22 cellular contexts compared by ENCODE assay signal in the genomic region with DNA sequence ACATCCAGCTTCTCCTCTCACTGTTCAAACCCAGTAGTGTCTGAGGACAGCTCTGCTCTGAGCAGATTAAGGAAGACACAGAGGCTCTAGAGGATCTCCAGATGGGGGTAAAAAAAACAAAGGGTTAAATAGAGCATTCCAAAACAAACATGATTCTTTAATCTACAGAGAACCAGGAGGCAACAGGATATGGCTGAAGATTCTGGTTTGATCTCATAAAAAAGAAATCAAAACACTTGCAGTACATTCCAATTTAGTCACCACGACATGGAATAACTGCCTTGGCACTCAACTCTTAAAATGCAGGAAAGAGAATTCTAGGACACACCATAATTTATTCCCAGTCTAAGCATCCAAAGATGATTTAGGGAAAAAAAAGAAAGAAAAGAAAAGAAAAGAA. TPM values are rescaled to one million over a fixed set of nuclear protein-coding genes. Genes with fewer than 3 reads are reported as not detected.
DNase-seq lines count a peak whose midpoint lies in the region; ATAC-seq and TF ChIP-seq lines count a peak whose summit lies in the region.
"Had no signal": no experiment of that assay in that cellular context is flagged by ENCODE, and none has a peak within 500 bp of the region (broad histone marks: within the 10 kb centered on the region; RNA-seq: fewer than 3 reads in every experiment).

No MANE protein-coding gene starts in this region.

- no peak for TF ChIP-seq CTCF in SK-N-SH (IDR thresholded peaks at IDR 0.05)
- no peak for TF ChIP-seq CTCF in fibroblast of the aortic adventitia (IDR thresholded peaks at IDR 0.05; ENCODE audit: insufficient read depth, low read length)
- no peak for TF ChIP-seq CTCF in thyroid gland (IDR thresholded peaks at IDR 0.05)
- no peak for TF ChIP-seq CTCF in sigmoid colon (IDR thresholded peaks at IDR 0.05)

- H3K4me3 Mint-ChIP-seq in activated T-cell treated with anti-CD3 and anti-CD28 coated beads, Interleukin-2, amount 50 U/mL, for 72 hours: no peak overlapping the region
- no peak overlapping the region for H3K4me3 Mint-ChIP-seq in activated T-cell treated with anti-CD3 and anti-CD28 coated beads, Interleukin-2, amount 50 U/mL, for 24 hours
- H3K4me3 Mint-ChIP-seq: activated naive CD8-positive, alpha-beta T cell treated with anti-CD3 and anti-CD28 coated beads for 36 hours had no signal

- POLR2A ChIA-PET in SK-N-SH (lab: Yijun Ruan, JAX): no interaction called here

- H4K20me1 ChIP-seq in SK-N-SH (ENCODE audit: insufficient read depth): no peaks in the 10 kb centered on the region

- peaks cover 31% of the 10 kb centered on the region for H3K27me3 Mint-ChIP-seq in activated T-cell treated with anti-CD3 and anti-CD28 coated beads, Interleukin-2, amount 50 U/mL, for 72 hours (ENCODE audit: low read depth)
- peaks cover 38% of the 10 kb centered on the region for H3K27me3 Mint-ChIP-seq in activated T-cell treated with anti-CD3 and anti-CD28 coated beads, Interleukin-2, amount 50 U/mL, for 24 hours

- H3K27ac ChIP-seq in SK-N-SH (ENCODE audit: low read depth in 2 of 2, low read length in 1 of 2) (peak overlapping the region in 1 of 2 experiments; percentile 61; a peak in 2 of 4 replicates), thyroid gland (peak overlapping the region; percentile 23 to 92 (median 81)), sigmoid colon (no peak overlapping the region)
- H3K27ac ChIP-seq: epithelial cell of prostate had no signal

- TF ChIP-seq RAD21 in SK-N-SH (IDR thresholded peaks at IDR 0.05; ENCODE audit: low read length): no peak

- H3K36me3 Mint-ChIP-seq in activated T-cell treated with anti-CD3 and anti-CD28 coated beads, Interleukin-2, amount 50 U/mL, for 72 hours (ENCODE audit: insufficient read depth in 2 of 2): no peaks in the 10 kb centered on the region
- H3K36me3 Mint-ChIP-seq in activated T-cell treated with anti-CD3 and anti-CD28 coated beads, Interleukin-2, amount 50 U/mL, for 24 hours (ENCODE audit: low read depth): no peaks in the 10 kb centered on the region
- H3K36me3 Mint-ChIP-seq: activated naive CD8-positive, alpha-beta T cell treated with anti-CD3 and anti-CD28 coated beads for 36 hours had no signal

- no peaks in the 10 kb centered on the region for H3K36me3 ChIP-seq in SK-N-SH (replicated peaks in 1 of 2; ENCODE audit: control insufficient read depth in 1 of 2, insufficient read depth in 2 of 2, low read length in 1 of 2)
- H3K36me3 ChIP-seq in thyroid gland: no peaks in the 10 kb centered on the region
- H3K36me3 ChIP-seq in sigmoid colon: no peaks in the 10 kb centered on the region

- no peaks in the 10 kb centered on the region for H3K9me3 ChIP-seq in SK-N-SH
- no peaks in the 10 kb centered on the region for H3K9me3 ChIP-seq in thyroid gland
- H3K9me3 ChIP-seq in sigmoid colon: no peaks in the 10 kb centered on the region

- no peak for ATAC-seq in activated T-cell treated with anti-CD3 and anti-CD28 coated beads, Interleukin-2, amount 50 U/mL, for 72 hours (replicated peaks in 1 of 2)
- no peak for ATAC-seq in GM21515 (IDR thresholded peaks at IDR 0.05; ENCODE audit: unreplicated experiment)

- no peaks in the 10 kb centered on the region for H3K9me3 Mint-ChIP-seq in activated T-cell treated with anti-CD3 and anti-CD28 coated beads, Interleukin-2, amount 50 U/mL, for 72 hours
- H3K9me3 Mint-ChIP-seq in activated T-cell treated with anti-CD3 and anti-CD28 coated beads, Interleukin-2, amount 50 U/mL, for 24 hours: no peaks in the 10 kb centered on the region
- H3K9me3 Mint-ChIP-seq: activated naive CD8-positive, alpha-beta T cell treated with anti-CD3 and anti-CD28 coated beads for 36 hours had no signal

- no peak overlapping the region for H3K9ac ChIP-seq in SK-N-SH

- H3K27me3 ChIP-seq in SK-N-SH (ENCODE audit: insufficient read depth) (no peaks in the 10 kb centered on the region), thyroid gland (no peaks in the 10 kb centered on the region), sigmoid colon (no peaks in the 10 kb centered on the region)

- H3K4me3 ChIP-seq in SK-N-SH (ENCODE audit: low read depth in 2 of 2, low read length in 1 of 2): no peak overlapping the region
- no peak overlapping the region for H3K4me3 ChIP-seq in fibroblast of the aortic adventitia (ENCODE audit: low read depth, low read length)
- H3K4me3 ChIP-seq in thyroid gland (replicated peaks in 1 of 3): no peak overlapping the region
- no peak overlapping the region for H3K4me3 ChIP-seq in sigmoid colon

- WGBS in SK-N-SH (ENCODE audit: low lambda C conversion rate): 12% methylated on average over 1 of the region's 1 CpG
- WGBS in thyroid gland, 2 donors: 30 to 51% methylated on average over 1 of the region's 1 CpG
- WGBS in sigmoid colon, 2 donors: 37 to 63% methylated on average over 1 of the region's 1 CpG

- H3K4me1 Mint-ChIP-seq in activated T-cell treated with anti-CD3 and anti-CD28 coated beads, Interleukin-2, amount 50 U/mL, for 72 hours (ENCODE audit: low read depth): peaks cover 8% of the 10 kb centered on the region
- peaks cover 12% of the 10 kb centered on the region for H3K4me1 Mint-ChIP-seq in activated T-cell treated with anti-CD3 and anti-CD28 coated beads, Interleukin-2, amount 50 U/mL, for 24 hours (ENCODE audit: low read depth)
- H3K4me1 Mint-ChIP-seq: activated naive CD8-positive, alpha-beta T cell treated with anti-CD3 and anti-CD28 coated beads for 36 hours had no signal

- no peak for TF ChIP-seq EP300 in SK-N-SH (IDR thresholded peaks at IDR 0.05; ENCODE audit: borderline replicate concordance in 1 of 2, low read depth in 1 of 2, low read length in 1 of 2)
- TF ChIP-seq EP300 in sigmoid colon (IDR thresholded peaks at IDR 0.05): no peak

- peak overlapping the region; percentile 48 for H3K4me2 ChIP-seq in SK-N-SH

- CTCF ChIA-PET in SK-N-SH (lab: Yijun Ruan, JAX): interaction anchor here (0.8 to 1.0 kb wide), 2 partner anchors 13 to 41 kb away, joined by 3 read pairs; no protein-coding TSS in a partner anchor

- TF ChIP-seq POLR2A in thyroid gland (IDR thresholded peaks at IDR 0.05): no peak
- TF ChIP-seq POLR2A in sigmoid colon (IDR thresholded peaks at IDR 0.05): no peak

- no peaks in the 10 kb centered on the region for H3K9me2 ChIP-seq in SK-N-SH

- H3K4me1 ChIP-seq in SK-N-SH (ENCODE audit: control insufficient read depth in 1 of 2, insufficient read depth in 2 of 2, low read depth in 1 of 2, low read length in 1 of 2): peaks cover 0 to 27% of the 10 kb centered on the region in 2 experiments; a peak in 1 of 4 replicates
- H3K4me1 ChIP-seq in thyroid gland: peaks cover 45 to 71% of the 10 kb centered on the region in 2 donors
- peaks cover 0 to 12% (median 7%) of the 10 kb centered on the region in 4 donors for H3K4me1 ChIP-seq in sigmoid colon

- DNase-seq in activated T-cell treated with anti-CD3 and anti-CD28 coated beads, Interleukin-2, amount 50 U/mL, for 72 hours: no peak
- DNase-seq in activated T-cell treated with anti-CD3 and anti-CD28 coated beads, Interleukin-2, amount 50 U/mL, for 24 hours: no peak
- DNase-seq in SK-N-SH: no peak
- DNase-seq in fibroblast of the aortic adventitia (ENCODE audit: low read depth): peak; percentile 52
- no peak for DNase-seq in thyroid gland
- DNase-seq in sigmoid colon: no peak
- DNase-seq in inferior parietal cortex (ENCODE audit: extremely low spot score): no peak
- DNase-seq: ACHN; activated CD4-positive, alpha-beta T cell treated with anti-CD3 and anti-CD28 coated beads for 48 hours; activated naive CD8-positive, alpha-beta T cell treated with anti-CD3 and anti-CD28 coated beads for 36 hours; COR-L47; KBM-7; kidney; NCI-H1105 treated with DMSO at 0.1 percent for 48 hours; NCI-H226; occipital lobe; SIG-M5; stimulated activated naive CD4-positive, alpha-beta T cell; T1000 had no signal

- H3K79me2 ChIP-seq in SK-N-SH (ENCODE audit: insufficient read depth): no peaks in the 10 kb centered on the region

- no peak overlapping the region for H2AFZ ChIP-seq in SK-N-SH (ENCODE audit: low read depth)

- intact Hi-C loops in thyroid gland (cut with DNase I) (no loop called here), sigmoid colon (cut with DNase I) (no loop called here)

- H3F3A ChIP-seq in SK-N-SH (replicated peaks; ENCODE audit: insufficient read depth): peaks cover 32% of the 10 kb centered on the region

- H3K27ac Mint-ChIP-seq in activated T-cell treated with anti-CD3 and anti-CD28 coated beads, Interleukin-2, amount 50 U/mL, for 72 hours: peak overlapping the region; percentile 7
- H3K27ac Mint-ChIP-seq in activated T-cell treated with anti-CD3 and anti-CD28 coated beads, Interleukin-2, amount 50 U/mL, for 24 hours: no peak overlapping the region
- H3K27ac Mint-ChIP-seq: activated naive CD8-positive, alpha-beta T cell treated with anti-CD3 and anti-CD28 coated beads for 36 hours had no signal

TF ChIP-seq in SK-N-SH, 30 proteins besides CTCF, POLR2A, EP300 and RAD21 (continues in another document):
- TF ChIP-seq, protein P1, sequence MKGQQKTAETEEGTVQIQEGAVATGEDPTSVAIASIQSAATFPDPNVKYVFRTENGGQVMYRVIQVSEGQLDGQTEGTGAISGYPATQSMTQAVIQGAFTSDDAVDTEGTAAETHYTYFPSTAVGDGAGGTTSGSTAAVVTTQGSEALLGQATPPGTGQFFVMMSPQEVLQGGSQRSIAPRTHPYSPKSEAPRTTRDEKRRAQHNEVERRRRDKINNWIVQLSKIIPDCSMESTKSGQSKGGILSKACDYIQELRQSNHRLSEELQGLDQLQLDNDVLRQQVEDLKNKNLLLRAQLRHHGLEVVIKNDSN (IDR thresholded peaks at IDR 0.05; ENCODE audit: borderline replicate concordance, low read depth): no peak

RNA-seq across cellular contexts. Expression of a gene that starts 32.0 kb away (rescaled TPM):
- total RNA-seq in activated T-cell treated with anti-CD3 and anti-CD28 coated beads, Interleukin-2, amount 50 U/mL, for 72 hours: not detected
- 0.08 and 0.10 TPM in 2 replicates for polyA plus RNA-seq in SK-N-SH (2012; rRNA removed)
- polyA plus RNA-seq in SK-N-SH (2012; cell fraction: cytosol; rRNA removed): 0.18 and 0.81 TPM in 2 replicates
- not detected in 2 replicates for polyA plus RNA-seq in SK-N-SH (2012; cell fraction: nucleus; rRNA removed)
- 0.45 TPM in 1 of 2 replicates, not detected in the other for total RNA-seq in fibroblast of the aortic adventitia (ENCODE audit: low replicate concordance)
- total RNA-seq in thyroid gland: 1 to 10 TPM in 1 of 4 donors, not detected in 3; 3.4 TPM
- 10 to 100 TPM in 2 of 4 donors, 1 to 10 TPM in 2; 4.1 to 17.1 (median 10.6) TPM for total RNA-seq in sigmoid colon
- polyA plus RNA-seq in sigmoid colon: 1 to 10 TPM in 1 of 3 donors, under 1 TPM in 1, not detected in 1; 0.92 to 5.8 TPM
- total RNA-seq: activated naive CD8-positive, alpha-beta T cell treated with anti-CD3 and anti-CD28 coated beads for 36 hours; occipital lobe; ureter had no signal

Comparison
In these comparisons a context has a peak if more than half of its experiments do, and no peak if none do; other contexts are left out.
1. H3K27ac ChIP-seq: peak in thyroid gland (3 of 3); none in sigmoid colon (0 of 4).